Comparison of ENCODE assay signal across 14 cellular contexts in the genomic region with DNA sequence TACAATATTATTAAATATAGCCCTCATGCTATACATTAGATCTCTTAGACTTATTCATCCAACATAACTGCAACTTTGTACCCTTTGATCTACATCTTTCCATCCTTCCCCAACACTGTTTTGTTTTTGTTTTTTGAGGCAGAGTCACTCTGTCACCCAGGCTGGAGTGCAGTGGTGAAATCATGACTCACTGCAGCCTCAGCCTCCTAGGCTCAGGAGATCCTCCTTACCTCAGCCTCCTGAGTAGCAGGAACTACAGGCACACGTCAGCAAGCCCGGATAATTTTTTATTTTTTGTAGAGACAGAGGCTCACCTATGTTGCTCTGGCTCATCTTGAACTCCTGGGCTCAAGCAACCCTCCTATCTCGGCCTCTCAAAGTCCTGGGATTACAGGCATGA.
"Had no signal": no experiment of that assay in that cellular context is flagged by ENCODE, and none has a peak within 500 bp of the region (broad histone marks: within the 10 kb centered on the region; RNA-seq: fewer than 3 reads in every experiment).

No MANE protein-coding gene starts in this region.

- H3K4me3 Mint-ChIP-seq: activated T-cell treated with anti-CD3 and anti-CD28 coated beads, Interleukin-2, amount 50 U/mL, for 24 hours; neural crest cell; stimulated activated effector memory CD8-positive, alpha-beta T cell treated with anti-CD3 and anti-CD28 coated beads, Interleukin-12 subunit alpha, Interleukin-12 subunit beta, amount 100 ng/mL, for 72 hours had no signal

- DNase-seq: activated CD4-positive, alpha-beta T cell treated with anti-CD3 and anti-CD28 coated beads for 48 hours; activated effector memory CD4-positive, alpha-beta T cell treated with anti-CD3 and anti-CD28 coated beads, Interleukin-2, amount 50 U/mL, for 16 hours; activated T-cell treated with anti-CD3 and anti-CD28 coated beads, Interleukin-2, amount 50 U/mL, for 24 hours; aorta; dorsolateral prefrontal cortex; hippocampal formation; tibial artery; WERI-Rb-1 had no signal

- H3K27ac Mint-ChIP-seq: activated T-cell treated with anti-CD3 and anti-CD28 coated beads, Interleukin-2, amount 50 U/mL, for 24 hours; stimulated activated effector memory CD8-positive, alpha-beta T cell treated with anti-CD3 and anti-CD28 coated beads, Interleukin-12 subunit alpha, Interleukin-12 subunit beta, amount 100 ng/mL, for 72 hours had no signal

- H3K9me3 ChIP-seq: breast epithelium, right atrium auricular region, tibial artery, vagina had no signal

- H3K9me3 Mint-ChIP-seq: stimulated activated effector memory CD8-positive, alpha-beta T cell treated with anti-CD3 and anti-CD28 coated beads, Interleukin-12 subunit alpha, Interleukin-12 subunit beta, amount 100 ng/mL, for 72 hours had no signal

- H3K4me1 ChIP-seq: breast epithelium had no signal

- H3K4me3 ChIP-seq: breast epithelium, dorsolateral prefrontal cortex, right atrium auricular region, smooth muscle cell, tibial artery, vagina had no signal

- H3K27me3 Mint-ChIP-seq: activated T-cell treated with anti-CD3 and anti-CD28 coated beads, Interleukin-2, amount 50 U/mL, for 24 hours had no signal

- H3K27me3 ChIP-seq: breast epithelium, dorsolateral prefrontal cortex, right atrium auricular region, tibial artery, vagina had no signal

- ATAC-seq: stimulated activated effector memory CD8-positive, alpha-beta T cell treated with anti-CD3 and anti-CD28 coated beads, Interleukin-12 subunit alpha, Interleukin-12 subunit beta, amount 100 ng/mL, for 72 hours had no signal

- H3K36me3 ChIP-seq: breast epithelium, WERI-Rb-1 had no signal

- H3K27ac ChIP-seq: breast epithelium, dorsolateral prefrontal cortex, right atrium auricular region, tibial artery, vagina, WERI-Rb-1 had no signal
